In the genomic region with DNA sequence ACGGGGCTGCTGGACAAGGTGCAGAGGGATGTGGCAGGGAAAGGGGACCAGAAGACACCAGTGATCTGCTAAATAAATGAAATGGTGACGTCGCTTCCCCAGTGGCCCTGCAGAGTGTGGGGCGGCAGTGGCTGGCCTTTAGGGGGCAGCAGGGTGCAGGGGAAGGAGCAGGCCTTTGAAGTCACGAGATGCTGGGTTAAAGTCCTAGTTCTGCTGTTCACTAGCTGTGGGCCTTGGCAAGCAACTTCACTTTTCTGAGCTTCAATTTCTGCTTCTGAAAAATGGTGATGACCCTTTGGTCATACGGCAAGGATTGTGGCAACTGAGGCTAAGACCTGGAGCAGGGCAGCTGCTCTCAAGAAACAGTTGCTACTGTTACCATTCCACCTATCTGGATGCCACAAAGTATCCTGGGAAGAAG, we compare ENCODE assay signal across 1 cellular context.
TF ChIP-seq lines count a peak whose summit lies in the region.

No MANE protein-coding gene starts in this region.

TF ChIP-seq in GM12878, 131 proteins besides CTCF, POLR2A, EP300 and RAD21 (continued from another document and continues in another):
- TF ChIP-seq, protein P1, sequence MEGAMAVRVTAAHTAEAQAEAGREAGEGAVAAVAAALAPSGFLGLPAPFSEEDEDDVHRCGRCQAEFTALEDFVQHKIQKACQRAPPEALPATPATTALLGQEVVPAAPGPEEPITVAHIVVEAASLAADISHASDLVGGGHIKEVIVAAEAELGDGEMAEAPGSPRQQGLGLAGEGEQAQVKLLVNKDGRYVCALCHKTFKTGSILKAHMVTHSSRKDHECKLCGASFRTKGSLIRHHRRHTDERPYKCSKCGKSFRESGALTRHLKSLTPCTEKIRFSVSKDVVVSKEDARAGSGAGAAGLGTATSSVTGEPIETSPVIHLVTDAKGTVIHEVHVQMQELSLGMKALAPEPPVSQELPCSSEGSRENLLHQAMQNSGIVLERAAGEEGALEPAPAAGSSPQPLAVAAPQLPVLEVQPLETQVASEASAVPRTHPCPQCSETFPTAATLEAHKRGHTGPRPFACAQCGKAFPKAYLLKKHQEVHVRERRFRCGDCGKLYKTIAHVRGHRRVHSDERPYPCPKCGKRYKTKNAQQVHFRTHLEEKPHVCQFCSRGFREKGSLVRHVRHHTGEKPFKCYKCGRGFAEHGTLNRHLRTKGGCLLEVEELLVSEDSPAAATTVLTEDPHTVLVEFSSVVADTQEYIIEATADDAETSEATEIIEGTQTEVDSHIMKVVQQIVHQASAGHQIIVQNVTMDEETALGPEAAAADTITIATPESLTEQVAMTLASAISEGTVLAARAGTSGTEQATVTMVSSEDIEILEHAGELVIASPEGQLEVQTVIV (IDR thresholded peaks at IDR 0.05; ENCODE audit: borderline replicate concordance, partially characterized antibody) = no peak
- TF ChIP-seq SP1 (IDR thresholded peaks at IDR 0.05; ENCODE audit: low read depth, low read length) (no peak), TAF1 (IDR thresholded peaks at IDR 0.05; ENCODE audit: borderline replicate concordance, low read depth, low read length) (no peak), CREB1 (IDR thresholded peaks at IDR 0.05; ENCODE audit: low read depth) (peak; percentile 60; the same call in 1 of the 2 replicates), ZNF24 (IDR thresholded peaks at IDR 0.05) (0 out of 2 replicates have a peak, but pooled peaks have one; percentile 49), RUNX3 (IDR thresholded peaks at IDR 0.05; ENCODE audit: low read length) (peak; percentile 10; the same call in 1 of the 2 replicates), STAT3 (IDR thresholded peaks at IDR 0.05; ENCODE audit: low read depth, low read length) (no peak), ATF7 (IDR thresholded peaks at IDR 0.05; ENCODE audit: low read depth) (peak; percentile 93), ASH2L (IDR thresholded peaks at IDR 0.05; ENCODE audit: borderline replicate concordance, low read depth) (no peak), PML (IDR thresholded peaks at IDR 0.05; ENCODE audit: low read length) (no peak), NFIC (IDR thresholded peaks at IDR 0.05; ENCODE audit: low read depth, low read length) (no peak), RB1 (IDR thresholded peaks at IDR 0.05; ENCODE audit: borderline replicate concordance) (0 out of 2 replicates have a peak, but pooled peaks have one; percentile 18), BCL11A (IDR thresholded peaks at IDR 0.05; ENCODE audit: low read depth, low read length) (no peak), IKZF1 (conservative IDR thresholded peaks at IDR 0.05) (0 out of 2 replicates have a peak, but pooled peaks have one; percentile 24), HDAC2 (IDR thresholded peaks at IDR 0.05) (no peak), KLF5 (IDR thresholded peaks at IDR 0.05; ENCODE audit: partially characterized antibody) (no peak), STAT1 (conservative IDR thresholded peaks at IDR 0.05) (no peak), CBX3 (IDR thresholded peaks at IDR 0.05; ENCODE audit: borderline replicate concordance, low read depth) (no peak), NFXL1 (IDR thresholded peaks at IDR 0.05; ENCODE audit: borderline replicate concordance) (no peak), TARDBP (IDR thresholded peaks at IDR 0.05; ENCODE audit: borderline replicate concordance) (no peak), SMAD5 (IDR thresholded peaks at IDR 0.05; ENCODE audit: low read depth) (no peak), ESRRA (IDR thresholded peaks at IDR 0.05; ENCODE audit: low read length) (no peak), BHLHE40 (IDR thresholded peaks at IDR 0.05; ENCODE audit: borderline replicate concordance in 1 of 2, low read depth in 2 of 2, low read length in 1 of 2) (peak; percentile 99 to 100), JUNB (IDR thresholded peaks at IDR 0.05) (no peak), KAT2A (conservative IDR thresholded peaks at IDR 0.05; ENCODE audit: control insufficient read depth, low read depth, low read length) (no peak), NBN (IDR thresholded peaks at IDR 0.05) (peak; percentile 35; the same call in 1 of the 2 replicates), SRF (IDR thresholded peaks at IDR 0.05; ENCODE audit: low read depth in 2 of 2, low read length in 2 of 2) (no peak), FOXM1 (IDR thresholded peaks at IDR 0.05; ENCODE audit: low read depth, low read length) (peak; percentile 56; the same call in 1 of the 2 replicates), HDAC6 (IDR thresholded peaks at IDR 0.05; ENCODE audit: unreplicated experiment) (no peak), MYB (IDR thresholded peaks at IDR 0.05; ENCODE audit: borderline replicate concordance, low read depth, low read length) (no peak), SIX5 (IDR thresholded peaks at IDR 0.05; ENCODE audit: low read depth, low read length, severe bottlenecking) (no peak), TBL1XR1 (IDR thresholded peaks at IDR 0.05; ENCODE audit: low read depth, low read length) (no peak), CREM (IDR thresholded peaks at IDR 0.05; ENCODE audit: low read depth) (peak; percentile 57; the same call in 1 of the 2 replicates), EED (IDR thresholded peaks at IDR 0.05; ENCODE audit: low read depth) (no peak), SUPT20H (IDR thresholded peaks at IDR 0.05; ENCODE audit: borderline replicate concordance, control insufficient read depth, low read depth, low read length) (no peak)
- TF ChIP-seq, protein P2, sequence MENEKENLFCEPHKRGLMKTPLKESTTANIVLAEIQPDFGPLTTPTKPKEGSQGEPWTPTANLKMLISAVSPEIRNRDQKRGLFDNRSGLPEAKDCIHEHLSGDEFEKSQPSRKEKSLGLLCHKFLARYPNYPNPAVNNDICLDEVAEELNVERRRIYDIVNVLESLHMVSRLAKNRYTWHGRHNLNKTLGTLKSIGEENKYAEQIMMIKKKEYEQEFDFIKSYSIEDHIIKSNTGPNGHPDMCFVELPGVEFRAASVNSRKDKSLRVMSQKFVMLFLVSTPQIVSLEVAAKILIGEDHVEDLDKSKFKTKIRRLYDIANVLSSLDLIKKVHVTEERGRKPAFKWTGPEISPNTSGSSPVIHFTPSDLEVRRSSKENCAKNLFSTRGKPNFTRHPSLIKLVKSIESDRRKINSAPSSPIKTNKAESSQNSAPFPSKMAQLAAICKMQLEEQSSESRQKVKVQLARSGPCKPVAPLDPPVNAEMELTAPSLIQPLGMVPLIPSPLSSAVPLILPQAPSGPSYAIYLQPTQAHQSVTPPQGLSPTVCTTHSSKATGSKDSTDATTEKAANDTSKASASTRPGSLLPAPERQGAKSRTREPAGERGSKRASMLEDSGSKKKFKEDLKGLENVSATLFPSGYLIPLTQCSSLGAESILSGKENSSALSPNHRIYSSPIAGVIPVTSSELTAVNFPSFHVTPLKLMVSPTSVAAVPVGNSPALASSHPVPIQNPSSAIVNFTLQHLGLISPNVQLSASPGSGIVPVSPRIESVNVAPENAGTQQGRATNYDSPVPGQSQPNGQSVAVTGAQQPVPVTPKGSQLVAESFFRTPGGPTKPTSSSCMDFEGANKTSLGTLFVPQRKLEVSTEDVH (IDR thresholded peaks at IDR 0.05; ENCODE audit: low read depth, partially characterized antibody) = no peak
- TF ChIP-seq, protein P3, sequence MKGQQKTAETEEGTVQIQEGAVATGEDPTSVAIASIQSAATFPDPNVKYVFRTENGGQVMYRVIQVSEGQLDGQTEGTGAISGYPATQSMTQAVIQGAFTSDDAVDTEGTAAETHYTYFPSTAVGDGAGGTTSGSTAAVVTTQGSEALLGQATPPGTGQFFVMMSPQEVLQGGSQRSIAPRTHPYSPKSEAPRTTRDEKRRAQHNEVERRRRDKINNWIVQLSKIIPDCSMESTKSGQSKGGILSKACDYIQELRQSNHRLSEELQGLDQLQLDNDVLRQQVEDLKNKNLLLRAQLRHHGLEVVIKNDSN (IDR thresholded peaks at IDR 0.05; ENCODE audit: borderline replicate concordance, extremely low read length, insufficient read depth, low read depth, low read length) = peak; percentile 41
- TF ChIP-seq, protein P4, sequence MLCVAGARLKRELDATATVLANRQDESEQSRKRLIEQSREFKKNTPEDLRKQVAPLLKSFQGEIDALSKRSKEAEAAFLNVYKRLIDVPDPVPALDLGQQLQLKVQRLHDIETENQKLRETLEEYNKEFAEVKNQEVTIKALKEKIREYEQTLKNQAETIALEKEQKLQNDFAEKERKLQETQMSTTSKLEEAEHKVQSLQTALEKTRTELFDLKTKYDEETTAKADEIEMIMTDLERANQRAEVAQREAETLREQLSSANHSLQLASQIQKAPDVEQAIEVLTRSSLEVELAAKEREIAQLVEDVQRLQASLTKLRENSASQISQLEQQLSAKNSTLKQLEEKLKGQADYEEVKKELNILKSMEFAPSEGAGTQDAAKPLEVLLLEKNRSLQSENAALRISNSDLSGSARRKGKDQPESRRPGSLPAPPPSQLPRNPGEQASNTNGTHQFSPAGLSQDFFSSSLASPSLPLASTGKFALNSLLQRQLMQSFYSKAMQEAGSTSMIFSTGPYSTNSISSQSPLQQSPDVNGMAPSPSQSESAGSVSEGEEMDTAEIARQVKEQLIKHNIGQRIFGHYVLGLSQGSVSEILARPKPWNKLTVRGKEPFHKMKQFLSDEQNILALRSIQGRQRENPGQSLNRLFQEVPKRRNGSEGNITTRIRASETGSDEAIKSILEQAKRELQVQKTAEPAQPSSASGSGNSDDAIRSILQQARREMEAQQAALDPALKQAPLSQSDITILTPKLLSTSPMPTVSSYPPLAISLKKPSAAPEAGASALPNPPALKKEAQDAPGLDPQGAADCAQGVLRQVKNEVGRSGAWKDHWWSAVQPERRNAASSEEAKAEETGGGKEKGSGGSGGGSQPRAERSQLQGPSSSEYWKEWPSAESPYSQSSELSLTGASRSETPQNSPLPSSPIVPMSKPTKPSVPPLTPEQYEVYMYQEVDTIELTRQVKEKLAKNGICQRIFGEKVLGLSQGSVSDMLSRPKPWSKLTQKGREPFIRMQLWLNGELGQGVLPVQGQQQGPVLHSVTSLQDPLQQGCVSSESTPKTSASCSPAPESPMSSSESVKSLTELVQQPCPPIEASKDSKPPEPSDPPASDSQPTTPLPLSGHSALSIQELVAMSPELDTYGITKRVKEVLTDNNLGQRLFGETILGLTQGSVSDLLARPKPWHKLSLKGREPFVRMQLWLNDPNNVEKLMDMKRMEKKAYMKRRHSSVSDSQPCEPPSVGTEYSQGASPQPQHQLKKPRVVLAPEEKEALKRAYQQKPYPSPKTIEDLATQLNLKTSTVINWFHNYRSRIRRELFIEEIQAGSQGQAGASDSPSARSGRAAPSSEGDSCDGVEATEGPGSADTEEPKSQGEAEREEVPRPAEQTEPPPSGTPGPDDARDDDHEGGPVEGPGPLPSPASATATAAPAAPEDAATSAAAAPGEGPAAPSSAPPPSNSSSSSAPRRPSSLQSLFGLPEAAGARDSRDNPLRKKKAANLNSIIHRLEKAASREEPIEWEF (IDR thresholded peaks at IDR 0.05; ENCODE audit: insufficient replicate concordance, low read depth, low read length) = no peak
- TF ChIP-seq, protein P5, sequence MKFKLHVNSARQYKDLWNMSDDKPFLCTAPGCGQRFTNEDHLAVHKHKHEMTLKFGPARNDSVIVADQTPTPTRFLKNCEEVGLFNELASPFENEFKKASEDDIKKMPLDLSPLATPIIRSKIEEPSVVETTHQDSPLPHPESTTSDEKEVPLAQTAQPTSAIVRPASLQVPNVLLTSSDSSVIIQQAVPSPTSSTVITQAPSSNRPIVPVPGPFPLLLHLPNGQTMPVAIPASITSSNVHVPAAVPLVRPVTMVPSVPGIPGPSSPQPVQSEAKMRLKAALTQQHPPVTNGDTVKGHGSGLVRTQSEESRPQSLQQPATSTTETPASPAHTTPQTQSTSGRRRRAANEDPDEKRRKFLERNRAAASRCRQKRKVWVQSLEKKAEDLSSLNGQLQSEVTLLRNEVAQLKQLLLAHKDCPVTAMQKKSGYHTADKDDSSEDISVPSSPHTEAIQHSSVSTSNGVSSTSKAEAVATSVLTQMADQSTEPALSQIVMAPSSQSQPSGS (IDR thresholded peaks at IDR 0.05; ENCODE audit: low read length) = 0 out of 2 replicates have a peak, but pooled peaks have one; percentile 29
- TF ChIP-seq, protein P6, sequence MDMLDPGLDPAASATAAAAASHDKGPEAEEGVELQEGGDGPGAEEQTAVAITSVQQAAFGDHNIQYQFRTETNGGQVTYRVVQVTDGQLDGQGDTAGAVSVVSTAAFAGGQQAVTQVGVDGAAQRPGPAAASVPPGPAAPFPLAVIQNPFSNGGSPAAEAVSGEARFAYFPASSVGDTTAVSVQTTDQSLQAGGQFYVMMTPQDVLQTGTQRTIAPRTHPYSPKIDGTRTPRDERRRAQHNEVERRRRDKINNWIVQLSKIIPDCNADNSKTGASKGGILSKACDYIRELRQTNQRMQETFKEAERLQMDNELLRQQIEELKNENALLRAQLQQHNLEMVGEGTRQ (IDR thresholded peaks at IDR 0.05; ENCODE audit: borderline replicate concordance, low read depth, low read length) = no peak; the same call in 1 of the 2 replicates
- TF ChIP-seq, protein P7, sequence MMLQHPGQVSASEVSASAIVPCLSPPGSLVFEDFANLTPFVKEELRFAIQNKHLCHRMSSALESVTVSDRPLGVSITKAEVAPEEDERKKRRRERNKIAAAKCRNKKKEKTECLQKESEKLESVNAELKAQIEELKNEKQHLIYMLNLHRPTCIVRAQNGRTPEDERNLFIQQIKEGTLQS (IDR thresholded peaks at IDR 0.05; ENCODE audit: borderline replicate concordance, extremely low read depth, low read depth, low read length) = peak; percentile 43; the same call in 1 of the 2 replicates
- TF ChIP-seq, protein P8, sequence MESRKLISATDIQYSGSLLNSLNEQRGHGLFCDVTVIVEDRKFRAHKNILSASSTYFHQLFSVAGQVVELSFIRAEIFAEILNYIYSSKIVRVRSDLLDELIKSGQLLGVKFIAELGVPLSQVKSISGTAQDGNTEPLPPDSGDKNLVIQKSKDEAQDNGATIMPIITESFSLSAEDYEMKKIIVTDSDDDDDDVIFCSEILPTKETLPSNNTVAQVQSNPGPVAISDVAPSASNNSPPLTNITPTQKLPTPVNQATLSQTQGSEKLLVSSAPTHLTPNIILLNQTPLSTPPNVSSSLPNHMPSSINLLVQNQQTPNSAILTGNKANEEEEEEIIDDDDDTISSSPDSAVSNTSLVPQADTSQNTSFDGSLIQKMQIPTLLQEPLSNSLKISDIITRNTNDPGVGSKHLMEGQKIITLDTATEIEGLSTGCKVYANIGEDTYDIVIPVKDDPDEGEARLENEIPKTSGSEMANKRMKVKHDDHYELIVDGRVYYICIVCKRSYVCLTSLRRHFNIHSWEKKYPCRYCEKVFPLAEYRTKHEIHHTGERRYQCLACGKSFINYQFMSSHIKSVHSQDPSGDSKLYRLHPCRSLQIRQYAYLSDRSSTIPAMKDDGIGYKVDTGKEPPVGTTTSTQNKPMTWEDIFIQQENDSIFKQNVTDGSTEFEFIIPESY (IDR thresholded peaks at IDR 0.05) = no peak
- TF ChIP-seq, protein P9, sequence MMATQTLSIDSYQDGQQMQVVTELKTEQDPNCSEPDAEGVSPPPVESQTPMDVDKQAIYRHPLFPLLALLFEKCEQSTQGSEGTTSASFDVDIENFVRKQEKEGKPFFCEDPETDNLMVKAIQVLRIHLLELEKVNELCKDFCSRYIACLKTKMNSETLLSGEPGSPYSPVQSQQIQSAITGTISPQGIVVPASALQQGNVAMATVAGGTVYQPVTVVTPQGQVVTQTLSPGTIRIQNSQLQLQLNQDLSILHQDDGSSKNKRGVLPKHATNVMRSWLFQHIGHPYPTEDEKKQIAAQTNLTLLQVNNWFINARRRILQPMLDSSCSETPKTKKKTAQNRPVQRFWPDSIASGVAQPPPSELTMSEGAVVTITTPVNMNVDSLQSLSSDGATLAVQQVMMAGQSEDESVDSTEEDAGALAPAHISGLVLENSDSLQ (IDR thresholded peaks at IDR 0.05) = no peak
